In genomic region chr13:23159587-23160240, GRCh38 we compare ENCODE assay signal across 1 cellular context.
TF ChIP-seq lines count a peak whose summit lies in the region.

No MANE protein-coding gene starts in this region.

TF ChIP-seq in HEK293, 187 proteins besides CTCF, POLR2A, EP300 and RAD21 (continued from another document and continues in another):
- TF ChIP-seq ZNF518A (tag by site-specific recombination; conservative IDR thresholded peaks at IDR 0.05; ENCODE audit: low read depth) (no peak), ZNF747 (tag by site-specific recombination; IDR thresholded peaks at IDR 0.05) (no peak), HOXC10 (CRISPR knock-in tag; IDR thresholded peaks at IDR 0.05) (no peak), FEZF1 (tag by site-specific recombination; IDR thresholded peaks at IDR 0.05) (no peak), ZNF621 (tag by site-specific recombination; IDR thresholded peaks at IDR 0.05) (no peak), ZNF350 (tag by site-specific recombination; IDR thresholded peaks at IDR 0.05) (no peak), ZFHX2 (tag by site-specific recombination; conservative IDR thresholded peaks at IDR 0.05) (peak; percentile 99), ZNF548 (tag by site-specific recombination; IDR thresholded peaks at IDR 0.05) (no peak), ELK4 (IDR thresholded peaks at IDR 0.05; ENCODE audit: borderline replicate concordance, low read depth, low read length) (no peak), ZBTB21 (tag by site-specific recombination; IDR thresholded peaks at IDR 0.05) (no peak), ATF2 (tag by site-specific recombination; IDR thresholded peaks at IDR 0.05; ENCODE audit: low read depth) (no peak), ZNF529 (tag by site-specific recombination; IDR thresholded peaks at IDR 0.05; ENCODE audit: insufficient replicate concordance) (no peak), ZNF202 (tag by site-specific recombination; IDR thresholded peaks at IDR 0.05; ENCODE audit: borderline replicate concordance) (no peak), ZNF398 (tag by site-specific recombination; IDR thresholded peaks at IDR 0.05) (peak; percentile 97), REPIN1 (tag by site-specific recombination; IDR thresholded peaks at IDR 0.05; ENCODE audit: low read depth) (no peak), ZNF792 (tag by site-specific recombination; IDR thresholded peaks at IDR 0.05) (no peak), BCL11A (tag by site-specific recombination; IDR thresholded peaks at IDR 0.05; ENCODE audit: low read depth) (no peak), ZBTB10 (tag by site-specific recombination; IDR thresholded peaks at IDR 0.05) (peak; percentile 61; the same call in 1 of the 2 replicates), ZNF341 (tag by site-specific recombination; IDR thresholded peaks at IDR 0.05; ENCODE audit: low read depth) (0 out of 2 replicates have a peak, but pooled peaks have one; percentile 12), ZNF19 (tag by site-specific recombination; IDR thresholded peaks at IDR 0.05; ENCODE audit: low read depth) (no peak), HOXA7 (CRISPR knock-in tag; IDR thresholded peaks at IDR 0.05; ENCODE audit: borderline replicate concordance) (no peak), ZNF280C (tag by site-specific recombination; IDR thresholded peaks at IDR 0.05) (no peak), ZNF26 (tag by site-specific recombination; IDR thresholded peaks at IDR 0.05) (no peak), ZNF280D (tag by site-specific recombination; IDR thresholded peaks at IDR 0.05) (no peak), ZNF639 (tag by site-specific recombination; IDR thresholded peaks at IDR 0.05) (no peak), ZNF580 (tag by site-specific recombination; IDR thresholded peaks at IDR 0.05) (no peak), ZBTB6 (tag by site-specific recombination; IDR thresholded peaks at IDR 0.05) (no peak), ZBTB8A (tag by site-specific recombination; IDR thresholded peaks at IDR 0.05) (peak; percentile 73; the same call in 1 of the 2 replicates), ZNF510 (tag by site-specific recombination; IDR thresholded peaks at IDR 0.05; ENCODE audit: insufficient replicate concordance) (no peak), ZNF10 (tag by site-specific recombination; IDR thresholded peaks at IDR 0.05) (no peak), ZNF433 (tag by site-specific recombination; IDR thresholded peaks at IDR 0.05; ENCODE audit: low read depth) (no peak)
